2 cellular contexts compared by ENCODE assay signal in genomic region chrX:1555370-1555769, GRCh38.
TF ChIP-seq lines count a peak whose summit lies in the region.

No MANE protein-coding gene starts in this region.

TF ChIP-seq in WTC11, 78 proteins besides CTCF, POLR2A, EP300 and RAD21 (continued from another document):
- TF ChIP-seq AR (CRISPR knock-in tag; IDR thresholded peaks at IDR 0.05) (no peak), ZNF219 (CRISPR knock-in tag; IDR thresholded peaks at IDR 0.05; ENCODE audit: borderline replicate concordance) (no peak), MXD4 (CRISPR knock-in tag; IDR thresholded peaks at IDR 0.05; ENCODE audit: borderline replicate concordance) (no peak), JUN (CRISPR knock-in tag; IDR thresholded peaks at IDR 0.05) (no peak), GTF2I (CRISPR knock-in tag; conservative IDR thresholded peaks at IDR 0.05) (peak; percentile 93)

TF ChIP-seq in SK-N-SH, 30 proteins besides CTCF, POLR2A, EP300 and RAD21 (continued from another document):
- TF ChIP-seq MAX (IDR thresholded peaks at IDR 0.05; ENCODE audit: low read depth) = no peak
- TF ChIP-seq GATA2 (CRISPR knock-in tag; IDR thresholded peaks at IDR 0.05) = no peak
